In the genomic region with DNA sequence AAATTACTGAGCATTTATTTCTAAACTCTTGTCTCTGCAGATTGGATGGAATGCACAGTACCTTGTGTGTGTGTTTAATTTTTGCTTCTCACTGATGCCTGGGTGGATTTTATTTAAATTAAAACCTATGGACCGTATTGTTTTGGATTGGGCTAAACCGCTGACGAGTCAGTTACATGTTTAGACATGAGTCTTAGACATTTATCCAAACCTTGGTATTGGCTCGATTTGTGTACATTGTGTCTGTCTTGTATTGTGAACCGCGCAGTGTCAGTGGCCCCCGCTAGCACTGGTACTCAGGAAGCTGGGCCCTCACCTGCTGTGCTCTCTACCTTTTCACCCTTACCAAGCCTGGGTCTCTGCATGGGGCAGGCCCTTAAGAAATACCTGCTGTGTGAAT, we compare ENCODE assay signal across 31 cellular contexts. TPM values are rescaled to one million over a fixed set of nuclear protein-coding genes. Genes with fewer than 3 reads are reported as not detected.
DNase-seq lines count a peak whose midpoint lies in the region; ATAC-seq, FAIRE-seq and TF ChIP-seq lines count a peak whose summit lies in the region.
"Had no signal": no experiment of that assay in that cellular context is flagged by ENCODE, and none has a peak within 500 bp of the region (broad histone marks: within the 10 kb centered on the region; RNA-seq: fewer than 3 reads in every experiment).

No MANE protein-coding gene starts in this region.

- H3K27me3 ChIP-seq in keratinocyte (ENCODE audit: control insufficient read depth, extremely low read depth, insufficient read depth, low read length) (no peaks in the 10 kb centered on the region), MM.1S (replicated peaks; ENCODE audit: insufficient read depth, low read length) (no peaks in the 10 kb centered on the region)
- H3K27me3 ChIP-seq: dorsolateral prefrontal cortex, SJCRH30 had no signal

- H3K9me2 ChIP-seq in MM.1S (replicated peaks; ENCODE audit: insufficient read depth, low read length): no peaks in the 10 kb centered on the region

- H3K9ac ChIP-seq in keratinocyte (ENCODE audit: control insufficient read depth, extremely low read depth, insufficient read depth, low read length) (no peak overlapping the region), MM.1S (ENCODE audit: low read length) (no peak overlapping the region)

- no peak for DNase-seq in T-helper 2 cell treated with Interferon-gamma antibody and Interleukin-4, amounts not matched to agents 5 μg/mL and 100 μg/mL, for 36 hours (ENCODE audit: low spot score)
- DNase-seq in T-helper 2 cell (no peak), keratinocyte (ENCODE audit: low read depth, low spot score) (no peak), MM.1S (no peak), GM13977 (ENCODE audit: low spot score) (no peak)
- no peak for DNase-seq in stimulated activated naive CD8-positive, alpha-beta T cell treated with anti-CD3 and anti-CD28 coated beads, Interleukin-15, amount 100 ng/mL, for 72 hours
- no peak for DNase-seq in stimulated activated naive CD8-positive, alpha-beta T cell treated with anti-CD3 and anti-CD28 coated beads, Interleukin-15, Interleukin-2, amounts not matched to agents 100 U/mL and 50 U/mL, for 24 hours
- DNase-seq: 8988T; activated CD4-positive, alpha-beta T cell treated with anti-CD3 and anti-CD28 coated beads, Interleukin-2, amount 50 U/mL, for 4 hours; activated CD8-positive, alpha-beta memory T cell treated with anti-CD3 and anti-CD28 coated beads, Interleukin-2, amount 50 U/mL, for 48 hours; Caco-2; DMS79; dorsolateral prefrontal cortex; GDM1; HCEC 1CT; hippocampal formation; Kasumi-1; left colon; NCI-H146; NCI-H2171; NCI-H82; nephron progenitor cell; SJCRH30; stimulated activated CD4-positive, alpha-beta T cell treated with anti-CD3 and anti-CD28 coated beads, Interleukin-4, amount 100 ng/mL, for 24 hours; substantia nigra; trophoblast cell had no signal

- H3K4me3 ChIP-seq in keratinocyte (ENCODE audit: control insufficient read depth in 2 of 3, extremely low read depth in 1 of 3, insufficient read depth in 2 of 3, low read depth in 1 of 3, low read length in 3 of 3) (no peak overlapping the region), MM.1S (ENCODE audit: low read length) (no peak overlapping the region)
- H3K4me3 ChIP-seq: dorsolateral prefrontal cortex, SJCRH30 had no signal

- H3F3A ChIP-seq in MM.1S (ENCODE audit: insufficient read depth, low read length): peaks cover under 1% of the 10 kb centered on the region; the same call in 1 of the 2 replicates

- H2AFZ ChIP-seq in keratinocyte (ENCODE audit: control insufficient read depth, low read length) (no peak overlapping the region), MM.1S (ENCODE audit: low read length) (no peak overlapping the region)

- H3K27ac Mint-ChIP-seq in T-helper 2 cell treated with Interferon-gamma antibody and Interleukin-4, amounts not matched to agents 5 μg/mL and 100 μg/mL, for 36 hours: peak overlapping the region; percentile 68
- H3K27ac Mint-ChIP-seq in stimulated activated naive CD8-positive, alpha-beta T cell treated with anti-CD3 and anti-CD28 coated beads, Interleukin-15, amount 100 ng/mL, for 72 hours: peak overlapping the region; percentile 37 to 67
- H3K27ac Mint-ChIP-seq: activated T-helper 2 cell treated with anti-CD3 and anti-CD28 coated beads, Interferon-gamma antibody, Interleukin-2, Interleukin-4, amounts not matched to agents 10 μg/mL and 5 μg/mL and 100 μg/mL, durations not matched to agents 14 hours and 24 hours and 36 hours; nephron progenitor cell; WTC11 had no signal

- no peaks in the 10 kb centered on the region for H3K27me3 Mint-ChIP-seq in T-helper 2 cell treated with Interferon-gamma antibody and Interleukin-4, amounts not matched to agents 5 μg/mL and 100 μg/mL, for 36 hours (ENCODE audit: low read depth)
- H3K27me3 Mint-ChIP-seq in stimulated activated naive CD8-positive, alpha-beta T cell treated with anti-CD3 and anti-CD28 coated beads, Interleukin-15, amount 100 ng/mL, for 72 hours: no peaks in the 10 kb centered on the region

- H3K27ac ChIP-seq in keratinocyte (ENCODE audit: control insufficient read depth, insufficient read depth, low read length) (peak overlapping the region; percentile 58), MM.1S (ENCODE audit: low read length) (no peak overlapping the region)
- H3K27ac ChIP-seq: C4-2B, dorsolateral prefrontal cortex, SJCRH30 had no signal

- no peaks in the 10 kb centered on the region for H3K9me1 ChIP-seq in keratinocyte (ENCODE audit: control insufficient read depth, extremely low read depth, insufficient read depth, low read length)

- H3K4me2 ChIP-seq in keratinocyte (ENCODE audit: control insufficient read depth, extremely low read depth, insufficient read depth, low read depth, low read length) (peak overlapping the region; percentile 19), MM.1S (ENCODE audit: low read depth, low read length) (no peak overlapping the region)

- H3K36me3 ChIP-seq in keratinocyte (ENCODE audit: control insufficient read depth in 2 of 2, extremely low read depth in 1 of 2, insufficient read depth in 2 of 2, low read length in 2 of 2) (peaks cover 25 to 62% of the 10 kb centered on the region in 2 experiments), MM.1S (replicated peaks; ENCODE audit: insufficient read depth, low read length) (peaks cover 22% of the 10 kb centered on the region)

- no peak for ATAC-seq in stimulated activated naive CD8-positive, alpha-beta T cell treated with anti-CD3 and anti-CD28 coated beads, Interleukin-15, amount 100 ng/mL, for 72 hours
- no peak for ATAC-seq in stimulated activated naive CD8-positive, alpha-beta T cell treated with anti-CD3 and anti-CD28 coated beads, Interleukin-15, Interleukin-2, amounts not matched to agents 100 U/mL and 50 U/mL, for 24 hours
- ATAC-seq in HG03095 (IDR thresholded peaks at IDR 0.05; ENCODE audit: unreplicated experiment): no peak
- ATAC-seq: left colon, WTC11 had no signal

- peaks cover 48% of the 10 kb centered on the region for H3K36me3 Mint-ChIP-seq in T-helper 2 cell treated with Interferon-gamma antibody and Interleukin-4, amounts not matched to agents 5 μg/mL and 100 μg/mL, for 36 hours (ENCODE audit: low read depth)

- H3K9me3 ChIP-seq in keratinocyte (ENCODE audit: control insufficient read depth, low read depth, low read length) (no peaks in the 10 kb centered on the region), MM.1S (replicated peaks; ENCODE audit: insufficient read depth, low read length) (no peaks in the 10 kb centered on the region)
- H3K9me3 ChIP-seq: Caco-2, SJCRH30 had no signal

- H3K4me3 Mint-ChIP-seq in T-helper 2 cell treated with Interferon-gamma antibody and Interleukin-4, amounts not matched to agents 5 μg/mL and 100 μg/mL, for 36 hours: no peak overlapping the region
- no peak overlapping the region for H3K4me3 Mint-ChIP-seq in stimulated activated naive CD8-positive, alpha-beta T cell treated with anti-CD3 and anti-CD28 coated beads, Interleukin-15, amount 100 ng/mL, for 72 hours
- H3K4me3 Mint-ChIP-seq: nephron progenitor cell, WTC11 had no signal

- TF ChIP-seq CTCF in keratinocyte (optimal IDR thresholded peaks at IDR 0.05 in 1 of 3, IDR thresholded peaks at IDR 0.05 in 1 of 3, conservative IDR thresholded peaks at IDR 0.05 in 1 of 3; ENCODE audit: extremely low read depth in 1 of 3, insufficient read depth in 2 of 3, low read length in 3 of 3) (no peak), MM.1S (IDR thresholded peaks at IDR 0.05; ENCODE audit: low read length) (no peak), GM13977 (IDR thresholded peaks at IDR 0.05; ENCODE audit: extremely low read depth, insufficient read depth, missing control alignments) (no peak)

- FAIRE-seq in keratinocyte (lab: Jason Lieb, UNC): peak; percentile 51
- FAIRE-seq: RCC 7860 had no signal

- H3K9me3 Mint-ChIP-seq in T-helper 2 cell treated with Interferon-gamma antibody and Interleukin-4, amounts not matched to agents 5 μg/mL and 100 μg/mL, for 36 hours: no peaks in the 10 kb centered on the region
- no peaks in the 10 kb centered on the region for H3K9me3 Mint-ChIP-seq in stimulated activated naive CD8-positive, alpha-beta T cell treated with anti-CD3 and anti-CD28 coated beads, Interleukin-15, amount 100 ng/mL, for 72 hours
- H3K9me3 Mint-ChIP-seq: activated T-helper 2 cell treated with anti-CD3 and anti-CD28 coated beads, Interferon-gamma antibody, Interleukin-2, Interleukin-4, amounts not matched to agents 10 μg/mL and 5 μg/mL and 100 μg/mL, durations not matched to agents 14 hours and 24 hours and 36 hours; nephron progenitor cell; WTC11 had no signal

- H3K4me1 ChIP-seq in keratinocyte (ENCODE audit: control insufficient read depth, extremely low read depth, insufficient read depth, low read length) (peaks cover 34% of the 10 kb centered on the region), MM.1S (ENCODE audit: low read length) (peaks cover 5% of the 10 kb centered on the region)

- H4K20me1 ChIP-seq in keratinocyte (ENCODE audit: control insufficient read depth, extremely low read depth, insufficient read depth, low read length): no peaks in the 10 kb centered on the region
- peaks cover 4% of the 10 kb centered on the region for H4K20me1 ChIP-seq in MM.1S (ENCODE audit: insufficient read depth, low read length)

- in situ Hi-C loops in GM13977 (cut with MboI; ENCODE audit: low pct_unique_long_range_greater_than_20kb, low sequenced_read_pairs, unreplicated experiment): no loop called here

- peaks cover 9% of the 10 kb centered on the region for H3K79me2 ChIP-seq in keratinocyte (ENCODE audit: control insufficient read depth, insufficient read depth, low read length)
- H3K79me2 ChIP-seq in MM.1S (ENCODE audit: low read length): peaks cover 78% of the 10 kb centered on the region

- dilution Hi-C loops in keratinocyte (cut with MboI; ENCODE audit: extremely low pct_ligation_motif_present, low sequenced_read_pairs): no loop called here

- H3K4me1 Mint-ChIP-seq in T-helper 2 cell treated with Interferon-gamma antibody and Interleukin-4, amounts not matched to agents 5 μg/mL and 100 μg/mL, for 36 hours (ENCODE audit: low read depth): peaks cover 23% of the 10 kb centered on the region
- peaks cover 17% of the 10 kb centered on the region for H3K4me1 Mint-ChIP-seq in stimulated activated naive CD8-positive, alpha-beta T cell treated with anti-CD3 and anti-CD28 coated beads, Interleukin-15, amount 100 ng/mL, for 72 hours

RNA-seq across cellular contexts. Expression of a gene that starts 40.8 kb away (rescaled TPM):
- polyA plus RNA-seq in keratinocyte: 4.6 to 7.2 TPM (median 5.3 TPM) in 3 replicates
- polyA plus RNA-seq in keratinocyte (2011; ENCODE audit: low read depth): 10.6 TPM
- 5.5 and 7.2 TPM in 2 replicates for polyA plus RNA-seq in keratinocyte (2011; cell fraction: cytosol; rRNA removed)
- polyA plus RNA-seq in keratinocyte (2011; cell fraction: nucleus; rRNA removed): 7.2 and 7.8 TPM in 2 replicates
- polyA plus RNA-seq in keratinocyte (2012; ENCODE audit: low replicate concordance): 10.8 and 12.4 TPM in 2 replicates
- polyA minus RNA-seq in keratinocyte: 4.4 to 7.2 TPM (median 5.2 TPM) in 3 replicates
- 6.7 TPM for polyA minus RNA-seq in keratinocyte (2011; cell fraction: cytosol; rRNA and poly(A)+ RNA removed)
- polyA minus RNA-seq in keratinocyte (2011; cell fraction: nucleus; rRNA and poly(A)+ RNA removed): 4.6 and 6.1 TPM in 2 replicates
